ENCODE assay signal across 3 cellular contexts in genomic region chr2:121776885-121777698, GRCh38.
TF ChIP-seq lines count a peak whose summit lies in the region.

No MANE protein-coding gene starts in this region.

TF ChIP-seq in A549, 52 proteins besides CTCF, POLR2A, EP300 and RAD21 (continued from another document):
- no peak for TF ChIP-seq REST (IDR thresholded peaks at IDR 0.05)
- no peak for TF ChIP-seq HDAC2 (IDR thresholded peaks at IDR 0.05)
- TF ChIP-seq HEYL (CRISPR knock-in tag; IDR thresholded peaks at IDR 0.05) = no peak
- TF ChIP-seq ZSCAN20 (CRISPR knock-in tag; IDR thresholded peaks at IDR 0.05) = no peak
- TF ChIP-seq JUNB (IDR thresholded peaks at IDR 0.05) = no peak
- TF ChIP-seq JUN (IDR thresholded peaks at IDR 0.05) = no peak
- TF ChIP-seq HOXB5 (CRISPR knock-in tag; IDR thresholded peaks at IDR 0.05) = no peak
- TF ChIP-seq NPAS2 (CRISPR knock-in tag; IDR thresholded peaks at IDR 0.05; ENCODE audit: borderline replicate concordance) = no peak
- TF ChIP-seq TP53 (CRISPR knock-in tag; IDR thresholded peaks at IDR 0.05) = no peak
- TF ChIP-seq, protein P1, sequence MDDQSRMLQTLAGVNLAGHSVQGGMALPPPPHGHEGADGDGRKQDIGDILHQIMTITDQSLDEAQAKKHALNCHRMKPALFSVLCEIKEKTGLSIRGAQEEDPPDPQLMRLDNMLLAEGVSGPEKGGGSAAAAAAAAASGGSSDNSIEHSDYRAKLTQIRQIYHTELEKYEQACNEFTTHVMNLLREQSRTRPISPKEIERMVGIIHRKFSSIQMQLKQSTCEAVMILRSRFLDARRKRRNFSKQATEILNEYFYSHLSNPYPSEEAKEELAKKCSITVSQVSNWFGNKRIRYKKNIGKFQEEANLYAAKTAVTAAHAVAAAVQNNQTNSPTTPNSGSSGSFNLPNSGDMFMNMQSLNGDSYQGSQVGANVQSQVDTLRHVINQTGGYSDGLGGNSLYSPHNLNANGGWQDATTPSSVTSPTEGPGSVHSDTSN (IDR thresholded peaks at IDR 0.05) = no peak

TF ChIP-seq in HEK293, 187 proteins besides CTCF, POLR2A, EP300 and RAD21 (continued from another document and continues in another):
- TF ChIP-seq ZNF121 (tag by site-specific recombination; IDR thresholded peaks at IDR 0.05) = no peak
- TF ChIP-seq, protein P2, sequence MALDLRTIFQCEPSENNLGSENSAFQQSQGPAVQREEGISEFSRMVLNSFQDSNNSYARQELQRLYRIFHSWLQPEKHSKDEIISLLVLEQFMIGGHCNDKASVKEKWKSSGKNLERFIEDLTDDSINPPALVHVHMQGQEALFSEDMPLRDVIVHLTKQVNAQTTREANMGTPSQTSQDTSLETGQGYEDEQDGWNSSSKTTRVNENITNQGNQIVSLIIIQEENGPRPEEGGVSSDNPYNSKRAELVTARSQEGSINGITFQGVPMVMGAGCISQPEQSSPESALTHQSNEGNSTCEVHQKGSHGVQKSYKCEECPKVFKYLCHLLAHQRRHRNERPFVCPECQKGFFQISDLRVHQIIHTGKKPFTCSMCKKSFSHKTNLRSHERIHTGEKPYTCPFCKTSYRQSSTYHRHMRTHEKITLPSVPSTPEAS (tag by site-specific recombination; IDR thresholded peaks at IDR 0.05) = peak; percentile 99
- TF ChIP-seq SP7 (tag by site-specific recombination; IDR thresholded peaks at IDR 0.05) = no peak
- TF ChIP-seq ZNF843 (tag by site-specific recombination; IDR thresholded peaks at IDR 0.05) = no peak
- no peak for TF ChIP-seq SCRT1 (tag by site-specific recombination; IDR thresholded peaks at IDR 0.05; ENCODE audit: borderline replicate concordance)
- peak; percentile 48 for TF ChIP-seq ZBTB10 (tag by site-specific recombination; IDR thresholded peaks at IDR 0.05)
- peak; percentile 84 for TF ChIP-seq PRDM1 (tag by site-specific recombination; IDR thresholded peaks at IDR 0.05)
- TF ChIP-seq ZNF157 (tag by site-specific recombination; IDR thresholded peaks at IDR 0.05) = no peak
- TF ChIP-seq ZNF473 (tag by site-specific recombination; IDR thresholded peaks at IDR 0.05) = peak; percentile 20; the same call in 1 of the 2 replicates
- 0 out of 2 replicates have a peak, but pooled peaks have one; percentile 50 for TF ChIP-seq ZNF114 (tag by site-specific recombination; IDR thresholded peaks at IDR 0.05)
- TF ChIP-seq ZNF366 (tag by site-specific recombination; conservative IDR thresholded peaks at IDR 0.05) = peak; percentile 68
- 0 out of 2 replicates have a peak, but pooled peaks have one; percentile 19 for TF ChIP-seq ZSCAN18 (tag by site-specific recombination; IDR thresholded peaks at IDR 0.05)
- TF ChIP-seq, protein P3, sequence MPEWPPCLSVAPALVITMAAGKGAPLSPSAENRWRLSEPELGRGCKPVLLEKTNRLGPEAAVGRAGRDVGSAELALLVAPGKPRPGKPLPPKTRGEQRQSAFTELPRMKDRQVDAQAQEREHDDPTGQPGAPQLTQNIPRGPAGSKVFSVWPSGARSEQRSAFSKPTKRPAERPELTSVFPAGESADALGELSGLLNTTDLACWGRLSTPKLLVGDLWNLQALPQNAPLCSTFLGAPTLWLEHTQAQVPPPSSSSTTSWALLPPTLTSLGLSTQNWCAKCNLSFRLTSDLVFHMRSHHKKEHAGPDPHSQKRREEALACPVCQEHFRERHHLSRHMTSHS (tag by site-specific recombination; IDR thresholded peaks at IDR 0.05) = 0 out of 2 replicates have a peak, but pooled peaks have one; percentile 12
- TF ChIP-seq ZNF629 (tag by site-specific recombination; IDR thresholded peaks at IDR 0.05) = no peak
- TF ChIP-seq, protein P4, sequence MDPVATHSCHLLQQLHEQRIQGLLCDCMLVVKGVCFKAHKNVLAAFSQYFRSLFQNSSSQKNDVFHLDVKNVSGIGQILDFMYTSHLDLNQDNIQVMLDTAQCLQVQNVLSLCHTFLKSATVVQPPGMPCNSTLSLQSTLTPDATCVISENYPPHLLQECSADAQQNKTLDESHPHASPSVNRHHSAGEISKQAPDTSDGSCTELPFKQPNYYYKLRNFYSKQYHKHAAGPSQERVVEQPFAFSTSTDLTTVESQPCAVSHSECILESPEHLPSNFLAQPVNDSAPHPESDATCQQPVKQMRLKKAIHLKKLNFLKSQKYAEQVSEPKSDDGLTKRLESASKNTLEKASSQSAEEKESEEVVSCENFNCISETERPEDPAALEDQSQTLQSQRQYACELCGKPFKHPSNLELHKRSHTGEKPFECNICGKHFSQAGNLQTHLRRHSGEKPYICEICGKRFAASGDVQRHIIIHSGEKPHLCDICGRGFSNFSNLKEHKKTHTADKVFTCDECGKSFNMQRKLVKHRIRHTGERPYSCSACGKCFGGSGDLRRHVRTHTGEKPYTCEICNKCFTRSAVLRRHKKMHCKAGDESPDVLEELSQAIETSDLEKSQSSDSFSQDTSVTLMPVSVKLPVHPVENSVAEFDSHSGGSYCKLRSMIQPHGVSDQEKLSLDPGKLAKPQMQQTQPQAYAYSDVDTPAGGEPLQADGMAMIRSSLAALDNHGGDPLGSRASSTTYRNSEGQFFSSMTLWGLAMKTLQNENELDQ (tag by site-specific recombination; IDR thresholded peaks at IDR 0.05; ENCODE audit: low read depth) = no peak

TF ChIP-seq in WTC11, 78 proteins besides CTCF, POLR2A, EP300 and RAD21 (continued from another document):
- TF ChIP-seq ESRRA (CRISPR knock-in tag; IDR thresholded peaks at IDR 0.05; ENCODE audit: borderline replicate concordance) (no peak), GRHL2 (CRISPR knock-in tag; IDR thresholded peaks at IDR 0.05; ENCODE audit: insufficient replicate concordance, severe bottlenecking) (no peak), ZNF512 (CRISPR knock-in tag; IDR thresholded peaks at IDR 0.05; ENCODE audit: borderline replicate concordance) (no peak), ELF4 (CRISPR knock-in tag; IDR thresholded peaks at IDR 0.05; ENCODE audit: low read depth) (no peak), ATF1 (CRISPR knock-in tag; IDR thresholded peaks at IDR 0.05) (no peak), ZNF138 (CRISPR knock-in tag; conservative IDR thresholded peaks at IDR 0.05) (no peak), FOXP1 (CRISPR knock-in tag; IDR thresholded peaks at IDR 0.05; ENCODE audit: borderline replicate concordance) (no peak)
- TF ChIP-seq, protein P5, sequence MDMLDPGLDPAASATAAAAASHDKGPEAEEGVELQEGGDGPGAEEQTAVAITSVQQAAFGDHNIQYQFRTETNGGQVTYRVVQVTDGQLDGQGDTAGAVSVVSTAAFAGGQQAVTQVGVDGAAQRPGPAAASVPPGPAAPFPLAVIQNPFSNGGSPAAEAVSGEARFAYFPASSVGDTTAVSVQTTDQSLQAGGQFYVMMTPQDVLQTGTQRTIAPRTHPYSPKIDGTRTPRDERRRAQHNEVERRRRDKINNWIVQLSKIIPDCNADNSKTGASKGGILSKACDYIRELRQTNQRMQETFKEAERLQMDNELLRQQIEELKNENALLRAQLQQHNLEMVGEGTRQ (CRISPR knock-in tag; IDR thresholded peaks at IDR 0.05) = no peak
- TF ChIP-seq, protein P6, sequence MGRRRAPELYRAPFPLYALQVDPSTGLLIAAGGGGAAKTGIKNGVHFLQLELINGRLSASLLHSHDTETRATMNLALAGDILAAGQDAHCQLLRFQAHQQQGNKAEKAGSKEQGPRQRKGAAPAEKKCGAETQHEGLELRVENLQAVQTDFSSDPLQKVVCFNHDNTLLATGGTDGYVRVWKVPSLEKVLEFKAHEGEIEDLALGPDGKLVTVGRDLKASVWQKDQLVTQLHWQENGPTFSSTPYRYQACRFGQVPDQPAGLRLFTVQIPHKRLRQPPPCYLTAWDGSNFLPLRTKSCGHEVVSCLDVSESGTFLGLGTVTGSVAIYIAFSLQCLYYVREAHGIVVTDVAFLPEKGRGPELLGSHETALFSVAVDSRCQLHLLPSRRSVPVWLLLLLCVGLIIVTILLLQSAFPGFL (CRISPR knock-in tag; IDR thresholded peaks at IDR 0.05; ENCODE audit: borderline replicate concordance) = no peak
